In genomic region chr15:88057836-88058235, GRCh38 we compare ENCODE assay signal across 19 cellular contexts.
"Had no signal": no experiment of that assay in that cellular context is flagged by ENCODE, and none has a peak within 500 bp of the region (broad histone marks: within the 10 kb centered on the region; RNA-seq: fewer than 3 reads in every experiment).

No MANE protein-coding gene starts in this region.

- DNase-seq: activated CD4-positive, alpha-beta T cell treated with anti-CD3 and anti-CD28 coated beads for 4 hours; activated CD4-positive, alpha-beta T cell treated with anti-CD3 and anti-CD28 coated beads, Interleukin-2, amount 50 U/mL, for 48 hours; activated CD8-positive, alpha-beta memory T cell treated with anti-CD3 and anti-CD28 coated beads for 24 hours; activated CD8-positive, alpha-beta memory T cell treated with anti-CD3 and anti-CD28 coated beads, Interleukin-2, amount 50 U/mL, for 4 hours; activated effector memory CD4-positive, alpha-beta T cell treated with anti-CD3 and anti-CD28 coated beads, Interleukin-2, amount 50 U/mL, for 16 hours; activated naive CD4-positive, alpha-beta T cell treated with anti-CD3 and anti-CD28 coated beads, Interleukin-2, amount 10 ng/mL, durations not matched to agents 7 days and 5 days; activated naive CD8-positive, alpha-beta T cell treated with anti-CD3 and anti-CD28 coated beads, Interleukin-2, amount 10 ng/mL, durations not matched to agents 7 days and 5 days; activated T-cell treated with anti-CD3 and anti-CD28 coated beads, Interleukin-2, amount 50 U/mL, for 1 hour; endodermal cell; foreskin keratinocyte; islet precursor cell; left ventricle myocardium inferior; mesendoderm; posterior cingulate gyrus; right cardiac atrium; spleen; stimulated activated naive CD4-positive, alpha-beta T cell had no signal

- ATAC-seq: esophagus mucosa; foreskin keratinocyte; natural killer cell treated with Interleukin-12 subunit alpha and Interleukin-12 subunit beta and Interleukin-15 and Interleukin-18, amount 100 ng/mL, for 72 hours; right cardiac atrium had no signal
